ENCODE assay signal across 16 cellular contexts in the genomic region with DNA sequence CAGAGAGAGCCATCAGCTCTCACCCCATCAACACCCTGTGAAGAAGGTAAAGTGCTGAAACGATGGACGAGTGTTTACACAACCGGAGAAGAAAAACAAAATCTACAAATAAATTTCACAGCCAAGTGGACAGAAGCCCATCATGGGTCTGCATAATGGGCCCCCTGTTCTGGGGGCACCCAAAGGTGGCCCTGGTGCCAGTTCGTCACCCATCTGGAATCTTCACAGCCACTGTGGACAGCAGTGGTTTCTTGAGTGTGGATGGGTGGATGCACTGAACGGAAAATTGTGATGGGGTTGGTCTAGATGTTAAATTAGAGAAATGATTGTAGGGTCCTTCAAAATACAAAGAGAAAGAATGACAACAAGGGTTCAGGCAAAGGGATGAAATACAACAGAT.
"Had no signal": no experiment of that assay in that cellular context is flagged by ENCODE, and none has a peak within 500 bp of the region (broad histone marks: within the 10 kb centered on the region; RNA-seq: fewer than 3 reads in every experiment).

No MANE protein-coding gene starts in this region.

- ATAC-seq: activated CD4-positive, CD25-positive, alpha-beta regulatory T cell treated with anti-CD3 and anti-CD28 coated beads, Interleukin-2, amount 50 U/mL, for 24 hours; activated T-helper 17 cell treated with anti-CD3 and anti-CD28 coated beads, Interleukin-2, amount 50 U/mL, for 72 hours; gastrocnemius medialis; SK-N-SH treated with all-trans-retinoic acid at 6 μM for 48 hours; stimulated activated naive CD8-positive, alpha-beta T cell treated with anti-CD3 and anti-CD28 coated beads, Interleukin-15, Interleukin-2, amounts not matched to agents 100 U/mL and 50 U/mL, for 24 hours had no signal

- H3K4me3 ChIP-seq: cardiac muscle cell, gastrocnemius medialis, prostate gland had no signal

- DNase-seq: activated CD4-positive, alpha-beta memory T cell treated with anti-CD3 and anti-CD28 coated beads, Interleukin-2, amount 10 ng/mL, durations not matched to agents 7 days and 5 days; activated CD4-positive, alpha-beta T cell treated with anti-CD3 and anti-CD28 coated beads, Interleukin-2, amount 10 ng/mL, durations not matched to agents 24 days and 14 days; activated naive CD8-positive, alpha-beta T cell treated with anti-CD3 and anti-CD28 coated beads for 36 hours; effector CD8-positive, alpha-beta T cell; gastrocnemius medialis; hypothalamus; nucleus accumbens; stimulated activated CD4-positive, alpha-beta T cell treated with anti-CD3 and anti-CD28 coated beads, Interleukin-12 subunit alpha, Interleukin-12 subunit beta, amount 100 ng/mL, for 4 hours; stimulated activated CD4-positive, alpha-beta T cell treated with anti-CD3 and anti-CD28 coated beads, Interleukin-4, amount 100 ng/mL, for 4 hours; stimulated activated naive CD8-positive, alpha-beta T cell treated with anti-CD3 and anti-CD28 coated beads, Interleukin-15, Interleukin-2, amounts not matched to agents 100 U/mL and 50 U/mL, for 24 hours had no signal

- H3K27ac ChIP-seq: cardiac muscle cell, gastrocnemius medialis, prostate gland had no signal

- H3K4me3 Mint-ChIP-seq: activated CD4-positive, alpha-beta memory T cell treated with anti-CD3 and anti-CD28 coated beads, Interleukin-2, amount 10 ng/mL, durations not matched to agents 7 days and 5 days; activated CD4-positive, alpha-beta T cell treated with anti-CD3 and anti-CD28 coated beads, Interleukin-2, amount 10 ng/mL, durations not matched to agents 24 days and 14 days; activated naive CD8-positive, alpha-beta T cell treated with anti-CD3 and anti-CD28 coated beads for 36 hours; activated T-cell treated with anti-CD3 and anti-CD28 coated beads, Interleukin-2, amount 50 U/mL, for 24 hours; activated T-helper 17 cell treated with anti-CD3 and anti-CD28 coated beads, Interleukin-2, amount 50 U/mL, for 72 hours had no signal

- H3K9me3 ChIP-seq: gastrocnemius medialis, prostate gland had no signal

- H3K27me3 Mint-ChIP-seq: activated CD4-positive, alpha-beta memory T cell treated with anti-CD3 and anti-CD28 coated beads, Interleukin-2, amount 10 ng/mL, durations not matched to agents 7 days and 5 days; activated CD4-positive, alpha-beta T cell treated with anti-CD3 and anti-CD28 coated beads, Interleukin-2, amount 10 ng/mL, durations not matched to agents 24 days and 14 days; activated naive CD8-positive, alpha-beta T cell treated with anti-CD3 and anti-CD28 coated beads for 36 hours; activated T-cell treated with anti-CD3 and anti-CD28 coated beads, Interleukin-2, amount 50 U/mL, for 24 hours; activated T-helper 17 cell treated with anti-CD3 and anti-CD28 coated beads, Interleukin-2, amount 50 U/mL, for 72 hours had no signal

- H3K4me1 ChIP-seq: gastrocnemius medialis, prostate gland had no signal

- H3K36me3 ChIP-seq: cardiac muscle cell, prostate gland had no signal

- H3K9me3 Mint-ChIP-seq: activated T-helper 17 cell treated with anti-CD3 and anti-CD28 coated beads, Interleukin-2, amount 50 U/mL, for 72 hours had no signal

- H3K27ac Mint-ChIP-seq: activated CD4-positive, alpha-beta memory T cell treated with anti-CD3 and anti-CD28 coated beads, Interleukin-2, amount 10 ng/mL, durations not matched to agents 7 days and 5 days; activated CD4-positive, alpha-beta T cell treated with anti-CD3 and anti-CD28 coated beads, Interleukin-2, amount 10 ng/mL, durations not matched to agents 24 days and 14 days; activated naive CD8-positive, alpha-beta T cell treated with anti-CD3 and anti-CD28 coated beads for 36 hours; activated T-cell treated with anti-CD3 and anti-CD28 coated beads, Interleukin-2, amount 50 U/mL, for 24 hours; activated T-helper 17 cell treated with anti-CD3 and anti-CD28 coated beads, Interleukin-2, amount 50 U/mL, for 72 hours had no signal
